Comparison of ENCODE assay signal across 8 cellular contexts in genomic region chr17:81927653-81928496, GRCh38. TPM values are rescaled to one million over a fixed set of nuclear protein-coding genes. Genes with fewer than 3 reads are reported as not detected.
DNase-seq lines count a peak whose midpoint lies in the region; ATAC-seq and TF ChIP-seq lines count a peak whose summit lies in the region.

MAFG (minus strand) TSS chr17:81927735; CDS start chr17:81923185, 4,550 bp downstream.

- intact Hi-C loops in OCI-LY7 (cut with micrococcal nuclease; ENCODE audit: unreplicated experiment) (loop anchor here (2.0 kb wide), 2 partner anchors 57 to 215 kb away; partner anchors contain the start of genes ARHGDIA and SLC25A10), mucosa of descending colon (cut with DNase I, micrococcal nuclease) (no loop called here)

- peak within 1 kb of the TSS; percentile 82 to 95 (median 90) for H3K4me3 Mint-ChIP-seq in IgD-negative memory B cell

- peaks cover 37% of the 10 kb centered on the region for H3K79me2 ChIP-seq in OCI-LY7 (ENCODE audit: insufficient read depth, low read depth, low read length)

- H3K9me3 ChIP-seq in OCI-LY7 (ENCODE audit: low read length) (no peaks in the 10 kb centered on the region), mucosa of descending colon (no peaks in the 10 kb centered on the region)

- no peaks in the 10 kb centered on the region for H3K36me3 Mint-ChIP-seq in IgD-negative memory B cell

- H3K4me3 ChIP-seq in OCI-LY7 (ENCODE audit: low read depth, low read length, poor library complexity, severe bottlenecking), result peak within 1 kb of the TSS; percentile 80
- H3K4me3 ChIP-seq in epithelial cell of esophagus (ENCODE audit: low read length), result peak within 1 kb of the TSS; percentile 70
- H3K4me3 ChIP-seq in mucosa of descending colon, result peak within 1 kb of the TSS; percentile 84

- peak within 1 kb of the TSS; percentile 85 for H3K4me2 ChIP-seq in OCI-LY7 (ENCODE audit: low read length)

- BruUV-seq in OCI-LY7 (replicated peaks; lab: Mats Ljungman, UMichigan), result no TSS peak

- TF ChIP-seq CTCF in OCI-LY7 (conservative IDR thresholded peaks at IDR 0.05; ENCODE audit: low read length) (peak; percentile 84), epithelial cell of esophagus (IDR thresholded peaks at IDR 0.05; ENCODE audit: insufficient read depth, low read depth, low read length, missing control alignments) (no peak), mucosa of descending colon (IDR thresholded peaks at IDR 0.05) (no peak)

- peaks cover 3 to 10% (median 6%) of the 10 kb centered on the region in 3 donors for H3K4me1 Mint-ChIP-seq in IgD-negative memory B cell

- peak within 1 kb of the TSS; percentile 18 for H2AFZ ChIP-seq in OCI-LY7 (ENCODE audit: low read length)

- H3K36me3 ChIP-seq in OCI-LY7 (ENCODE audit: insufficient read depth, low read length), result peaks cover 2% of the 10 kb centered on the region; the same call in 1 of the 2 replicates
- H3K36me3 ChIP-seq in mucosa of descending colon (ENCODE audit: low read depth), result no peaks in the 10 kb centered on the region

- CTCF ChIA-PET in OCI-LY7 (lab: Charles Lee; ENCODE audit: unreplicated experiment), result interaction anchor here (0.6 to 1.0 kb wide), 2 partner anchors 58 to 224 kb away, joined by 4 read pairs; partner anchors contain the start of gene MRPL12

- peaks cover 8% of the 10 kb centered on the region for H3K27me3 Mint-ChIP-seq in IgD-negative memory B cell

- peak; percentile 42 for ATAC-seq in GM21447 (IDR thresholded peaks at IDR 0.05; ENCODE audit: unreplicated experiment)
- peak; percentile 55 for ATAC-seq in mucosa of descending colon

- no peaks in the 10 kb centered on the region for H3K9me3 Mint-ChIP-seq in IgD-negative memory B cell

- DNase-seq in D341Med (ENCODE audit: low spot score), result peak; percentile 100
- DNase-seq in OCI-LY7 (ENCODE audit: low spot score), result peak; percentile 98
- DNase-seq in activated T-cell treated with anti-CD3 and anti-CD28 coated beads for 1 hour (ENCODE audit: low read depth), result peak; percentile 85
- peak; percentile 93 for DNase-seq in epithelial cell of esophagus (ENCODE audit: low read depth)
- peak; percentile 92 to 94 (median 93) for DNase-seq in mucosa of descending colon
- DNase-seq in stimulated activated CD8-positive, alpha-beta memory T cell treated with anti-CD3 and anti-CD28 coated beads, Interleukin-4, amount 100 ng/mL, for 24 hours (ENCODE audit: low read depth), result peak; percentile 86

- no peaks in the 10 kb centered on the region for H3K9me2 ChIP-seq in OCI-LY7 (ENCODE audit: insufficient read depth, low read length)

- no peaks in the 10 kb centered on the region for H4K20me1 ChIP-seq in OCI-LY7 (ENCODE audit: insufficient read depth, low read length)

- H3K27ac ChIP-seq in OCI-LY7 (ENCODE audit: low read depth, low read length, poor library complexity, severe bottlenecking), result peak within 1 kb of the TSS; percentile 60

- POLR2A ChIA-PET in OCI-LY7 (lab: Charles Lee), result interaction anchor here (0.7 to 1.7 kb wide), 4 partner anchors 11 to 110 kb away, joined by 3 to 5 read pairs (median 4); partner anchors contain the start of gene DCXR

- H3K4me1 ChIP-seq in OCI-LY7 (ENCODE audit: insufficient read depth, low read length, poor library complexity, severe bottlenecking) (peaks cover 34% of the 10 kb centered on the region), mucosa of descending colon (ENCODE audit: low read depth) (peaks cover 49% of the 10 kb centered on the region)

- H3K27ac Mint-ChIP-seq in IgD-negative memory B cell, result peak within 1 kb of the TSS; percentile 86 to 98 (median 91)

RNA-seq across cellular contexts. Expression of gene MAFG, which starts in this region (rescaled TPM):
- 1.6 TPM for polyA plus RNA-seq in IgD-negative memory B cell
- 16.9 and 22.7 TPM in 2 replicates for total RNA-seq in OCI-LY7 (2014; rRNA removed; shearing (Covaris generic))
- total RNA-seq in OCI-LY7 (2022), result 30.1 and 33.6 TPM in 2 replicates
- 10 to 100 TPM; 17.4 to 34.0 (median 21.1) TPM for total RNA-seq in mucosa of descending colon

Comparison
In these comparisons a context has a peak if more than half of its experiments do, and no peak if none do; other contexts are left out.
1. Peak in every context shown above with its lines: DNase-seq, ATAC-seq, H3K4me3 ChIP-seq and H3K27ac ChIP-seq.